10 cellular contexts compared by ENCODE assay signal in genomic region chr11:128603752-128604472, GRCh38. TPM values are rescaled to one million over a fixed set of nuclear protein-coding genes. Genes with fewer than 3 reads are reported as not detected.
A peak's percentile ranks its signal among the peaks of the same experiment; 100 is the strongest.
DNase-seq lines count a peak whose midpoint lies in the region; ATAC-seq and TF ChIP-seq lines count a peak whose summit lies in the region.
"Had no signal": no experiment of that assay in that cellular context is flagged by ENCODE, and none has a peak within 500 bp of the region (broad histone marks: within the 10 kb centered on the region; RNA-seq: fewer than 3 reads in every experiment).

No MANE protein-coding gene starts in this region.

- H3K27ac ChIP-seq in breast epithelium, result peak overlapping the region; percentile 30 to 33
- H3K27ac ChIP-seq in VCaP, result no peak overlapping the region
- H3K27ac ChIP-seq: C4-2B had no signal

- H3K36me3 ChIP-seq in breast epithelium, result no peaks in the 10 kb centered on the region

- no peak overlapping the region for H3K4me3 ChIP-seq in breast epithelium

- no peak for TF ChIP-seq POLR2A in breast epithelium (IDR thresholded peaks at IDR 0.05)

- peak; percentile 77 for ATAC-seq in HG02678 (IDR thresholded peaks at IDR 0.05; ENCODE audit: unreplicated experiment)
- ATAC-seq in stimulated activated naive CD8-positive, alpha-beta T cell treated with anti-CD3 and anti-CD28 coated beads, Interleukin-15, amount 100 ng/mL, for 72 hours, result peak; percentile 42
- ATAC-seq in GM21737 (IDR thresholded peaks at IDR 0.05; ENCODE audit: unreplicated experiment), result no peak

- TF ChIP-seq CTCF in breast epithelium (IDR thresholded peaks at IDR 0.05) (no peak), MCF 10A (IDR thresholded peaks at IDR 0.05; ENCODE audit: unreplicated experiment) (no peak), VCaP (conservative IDR thresholded peaks at IDR 0.05) (peak; percentile 35; the same call in 1 of the 2 replicates)

- no peak for DNase-seq in breast epithelium (ENCODE audit: low spot score in 2 of 2)
- DNase-seq in MCF 10A (ENCODE audit: unreplicated experiment), result no peak
- no peak for DNase-seq in stimulated activated naive CD8-positive, alpha-beta T cell treated with anti-CD3 and anti-CD28 coated beads, Interleukin-15, amount 100 ng/mL, for 72 hours
- no peak for DNase-seq in NK-92 treated with Interleukin-12 subunit alpha and Interleukin-12 subunit beta, amount 100 ng/mL, for 24 hours (lab: John Stamatoyannopoulos, UW)
- DNase-seq in activated naive CD8-positive, alpha-beta T cell treated with anti-CD3 and anti-CD28 coated beads for 36 hours, result no peak

- H3K9me3 Mint-ChIP-seq in MCF 10A (ENCODE audit: unreplicated experiment), result no peaks in the 10 kb centered on the region
- no peaks in the 10 kb centered on the region for H3K9me3 Mint-ChIP-seq in stimulated activated naive CD8-positive, alpha-beta T cell treated with anti-CD3 and anti-CD28 coated beads, Interleukin-15, amount 100 ng/mL, for 72 hours
- no peaks in the 10 kb centered on the region for H3K9me3 Mint-ChIP-seq in activated naive CD8-positive, alpha-beta T cell treated with anti-CD3 and anti-CD28 coated beads for 36 hours

- POLR2A ChIA-PET in MCF 10A (lab: Yijun Ruan, JAX), result interaction anchor here (0.5 kb wide), 1 partner anchor 146 kb away, joined by 3 read pairs; no protein-coding TSS in a partner anchor

- no TSS peak for BruUV-seq in MCF 10A (replicated peaks; lab: Mats Ljungman, UMichigan)

- no peak overlapping the region for H3K4me3 Mint-ChIP-seq in MCF 10A (ENCODE audit: unreplicated experiment)
- no peak overlapping the region for H3K4me3 Mint-ChIP-seq in stimulated activated naive CD8-positive, alpha-beta T cell treated with anti-CD3 and anti-CD28 coated beads, Interleukin-15, amount 100 ng/mL, for 72 hours
- H3K4me3 Mint-ChIP-seq in activated naive CD8-positive, alpha-beta T cell treated with anti-CD3 and anti-CD28 coated beads for 36 hours, result no peak overlapping the region
- H3K4me3 Mint-ChIP-seq: activated naive CD8-positive, alpha-beta T cell had no signal

- H3K27ac Mint-ChIP-seq in MCF 10A (ENCODE audit: low read depth, unreplicated experiment), result no peak overlapping the region
- no peak overlapping the region for H3K27ac Mint-ChIP-seq in stimulated activated naive CD8-positive, alpha-beta T cell treated with anti-CD3 and anti-CD28 coated beads, Interleukin-15, amount 100 ng/mL, for 72 hours
- H3K27ac Mint-ChIP-seq in activated naive CD8-positive, alpha-beta T cell treated with anti-CD3 and anti-CD28 coated beads for 36 hours, result no peak overlapping the region

- no peaks in the 10 kb centered on the region for H3K27me3 Mint-ChIP-seq in MCF 10A (ENCODE audit: insufficient read depth, unreplicated experiment)
- no peaks in the 10 kb centered on the region for H3K27me3 Mint-ChIP-seq in stimulated activated naive CD8-positive, alpha-beta T cell treated with anti-CD3 and anti-CD28 coated beads, Interleukin-15, amount 100 ng/mL, for 72 hours
- no peaks in the 10 kb centered on the region for H3K27me3 Mint-ChIP-seq in activated naive CD8-positive, alpha-beta T cell treated with anti-CD3 and anti-CD28 coated beads for 36 hours
- H3K27me3 Mint-ChIP-seq: activated naive CD8-positive, alpha-beta T cell had no signal

- no peaks in the 10 kb centered on the region for H3K4me1 ChIP-seq in breast epithelium

- CTCF ChIA-PET in MCF 10A (lab: Yijun Ruan, JAX), result interaction anchor here (0.8 to 1.3 kb wide), 4 partner anchors 27 to 227 kb away, joined by 3 to 5 read pairs (median 4); no protein-coding TSS in a partner anchor

- no peaks in the 10 kb centered on the region for H3K27me3 ChIP-seq in breast epithelium

- peaks cover 5% of the 10 kb centered on the region for H3K4me1 Mint-ChIP-seq in MCF 10A (ENCODE audit: insufficient read depth, unreplicated experiment)
- peaks cover 58% of the 10 kb centered on the region for H3K4me1 Mint-ChIP-seq in stimulated activated naive CD8-positive, alpha-beta T cell treated with anti-CD3 and anti-CD28 coated beads, Interleukin-15, amount 100 ng/mL, for 72 hours
- H3K4me1 Mint-ChIP-seq in activated naive CD8-positive, alpha-beta T cell treated with anti-CD3 and anti-CD28 coated beads for 36 hours, result peaks cover 41% of the 10 kb centered on the region

- intact Hi-C loops in breast epithelium (cut with DNase I; ENCODE audit: low total_unique reads) (no loop called here), MCF 10A (cut with micrococcal nuclease) (no loop called here)

- no peaks in the 10 kb centered on the region for H3K36me3 Mint-ChIP-seq in MCF 10A (ENCODE audit: insufficient read depth, unreplicated experiment)
- H3K36me3 Mint-ChIP-seq in activated naive CD8-positive, alpha-beta T cell treated with anti-CD3 and anti-CD28 coated beads for 36 hours, result peaks cover 3% of the 10 kb centered on the region
- H3K36me3 Mint-ChIP-seq: activated naive CD8-positive, alpha-beta T cell had no signal

- H3K9me3 ChIP-seq in breast epithelium, result no peaks in the 10 kb centered on the region

RNA-seq across cellular contexts. Expression of gene ETS1, which starts 16.6 kb away (rescaled TPM):
- total RNA-seq in breast epithelium (10 to 100 TPM; 65.6 to 92.1 (median 73.2) TPM), MCF 10A (2022) (63.2 and 82.0 TPM in 2 replicates)
- 100 to 1,000 TPM; 426 to 430 TPM for total RNA-seq in activated naive CD8-positive, alpha-beta T cell treated with anti-CD3 and anti-CD28 coated beads for 36 hours
